Comparison of ENCODE assay signal across 8 cellular contexts in genomic region chr17:43673516-43674323, GRCh38. TPM values are rescaled to one million over a fixed set of nuclear protein-coding genes. Genes with fewer than 3 reads are reported as not detected.
DNase-seq lines count a peak whose midpoint lies in the region; ATAC-seq and TF ChIP-seq lines count a peak whose summit lies in the region.

No MANE protein-coding gene starts in this region.

- TF ChIP-seq CTCF in GM13976 (IDR thresholded peaks at IDR 0.05; ENCODE audit: borderline replicate concordance, control extremely low read depth, extremely low read depth, insufficient read depth, missing control alignments), result peak; percentile 85
- TF ChIP-seq CTCF in lower lobe of right lung (IDR thresholded peaks at IDR 0.05), result peak; percentile 97

- intact Hi-C loops in lower lobe of right lung (cut with DNase I), result no loop called here

- ATAC-seq in lower lobe of right lung (peak; percentile 66 to 69), GM21515 (IDR thresholded peaks at IDR 0.05; ENCODE audit: unreplicated experiment) (no peak)

- in situ Hi-C loops in ACHN (cut with HindIII; ENCODE audit: low pct_ligation_motif_present, low pct_unique_long_range_greater_than_20kb, low sequenced_read_pairs), result loop anchor here (25.0 kb wide), 1 partner anchor 111 kb away; no protein-coding TSS in a partner anchor
- in situ Hi-C loops in GM13976 (cut with MboI; ENCODE audit: low sequenced_read_pairs, unreplicated experiment), result loop anchor here (5.0 to 25.0 kb wide), 2 partner anchors 96 to 286 kb away; partner anchors contain the start of gene ARL4D

- H3K36me3 ChIP-seq in lower lobe of right lung, result no peaks in the 10 kb centered on the region

- H3K4me3 ChIP-seq in lower lobe of right lung, result no peak overlapping the region

- no peaks in the 10 kb centered on the region for H3K27me3 ChIP-seq in lower lobe of right lung (ENCODE audit: low read depth)

- peaks cover 14% of the 10 kb centered on the region for H3K4me1 ChIP-seq in lower lobe of right lung

- no peak overlapping the region for H3K27ac ChIP-seq in lower lobe of right lung

- no peaks in the 10 kb centered on the region for H3K9me3 ChIP-seq in lower lobe of right lung

- DNase-seq in ACHN (peak; percentile 69), GM13976 (ENCODE audit: low spot score) (peak; percentile 73), NCI-H345 treated with DMSO at 0.1 percent for 48 hours (lab: John Stamatoyannopoulos, UW; ENCODE audit: unreplicated experiment) (peak; percentile 49), dermis blood vessel endothelial cell (peak; percentile 83), lower lobe of right lung (peak; percentile 73)
- DNase-seq in activated CD4-positive, alpha-beta T cell treated with anti-CD3 and anti-CD28 coated beads, Interleukin-2, amount 50 U/mL, for 1 hour, result peak; percentile 78
- DNase-seq in stimulated activated CD8-positive, alpha-beta memory T cell treated with anti-CD3 and anti-CD28 coated beads, Interleukin-15, amount 100 ng/mL, for 1 hour (ENCODE audit: low read depth), result peak; percentile 64

RNA-seq across cellular contexts. Expression of gene MEOX1, which starts 12.0 kb away (rescaled TPM):
- total RNA-seq in dermis blood vessel endothelial cell, result 0.05 and 1.4 TPM in 2 replicates
- total RNA-seq in lower lobe of right lung, result 0.86 TPM
